Comparison of ENCODE assay signal across 17 cellular contexts in genomic region chr1:18682375-18682774, GRCh38. TPM values are rescaled to one million over a fixed set of nuclear protein-coding genes. Genes with fewer than 3 reads are reported as not detected.
DNase-seq lines count a peak whose midpoint lies in the region; ATAC-seq and TF ChIP-seq lines count a peak whose summit lies in the region.
"Had no signal": no experiment of that assay in that cellular context is flagged by ENCODE, and none has a peak within 500 bp of the region (broad histone marks: within the 10 kb centered on the region; RNA-seq: fewer than 3 reads in every experiment).

No MANE protein-coding gene starts in this region.

- H3K9ac ChIP-seq in HCT116 (ENCODE audit: low read length): no peak overlapping the region
- H3K9ac ChIP-seq in endodermal cell (ENCODE audit: extremely low read depth, low read length, poor library complexity, severe bottlenecking): no peak overlapping the region
- H3K9ac ChIP-seq in neuronal stem cell (ENCODE audit: low read depth, low read length, poor library complexity): no peak overlapping the region
- H3K9ac ChIP-seq: BLaER1, KMS-11 had no signal

- TF ChIP-seq POLR2A in HCT116 (IDR thresholded peaks at IDR 0.05; ENCODE audit: borderline replicate concordance, extremely low read depth, insufficient read depth, insufficient read length): no peak

- ATAC-seq in HCT116 (0 out of 2 replicates have a peak, but pooled peaks have one; percentile 29), GM18907 (IDR thresholded peaks at IDR 0.05; ENCODE audit: unreplicated experiment) (no peak)

- no peaks in the 10 kb centered on the region for H3K9me2 ChIP-seq in HCT116 (ENCODE audit: insufficient read depth)

- no peaks in the 10 kb centered on the region for H4K20me1 ChIP-seq in HCT116 (ENCODE audit: insufficient read depth)
- H4K20me1 ChIP-seq: BLaER1 had no signal

- H3K27ac ChIP-seq in HCT116 (ENCODE audit: low read depth, low read length) (no peak overlapping the region), endodermal cell (ENCODE audit: low read depth, low read length) (no peak overlapping the region), neuronal stem cell (replicated peaks; ENCODE audit: low read length) (no peak overlapping the region)
- H3K27ac ChIP-seq: 22Rv1, BLaER1, KMS-11 had no signal

- H3K27me3 ChIP-seq in HCT116 (ENCODE audit: insufficient read depth, low read length) (no peaks in the 10 kb centered on the region), endodermal cell (ENCODE audit: control insufficient read depth, insufficient read depth, low read length, poor library complexity, severe bottlenecking) (peaks cover 59% of the 10 kb centered on the region), neuronal stem cell (ENCODE audit: control insufficient read depth in 3 of 3, insufficient read depth in 3 of 3, low read depth in 1 of 3, low read length in 3 of 3) (peaks cover 0 to 6% (median 0%) of the 10 kb centered on the region in 3 experiments)
- H3K27me3 ChIP-seq: BLaER1 had no signal

- no peak overlapping the region for H4K8ac ChIP-seq in neuronal stem cell (ENCODE audit: low read depth, low read length)

- H3K4me2 ChIP-seq in HCT116 (ENCODE audit: low read length) (no peak overlapping the region), neuronal stem cell (ENCODE audit: insufficient read depth, low read length, poor library complexity, severe bottlenecking) (no peak overlapping the region)
- H3K4me2 ChIP-seq: BLaER1, KMS-11 had no signal

- peaks cover 3% of the 10 kb centered on the region for H3K4me1 Mint-ChIP-seq in endodermal cell
- H3K4me1 Mint-ChIP-seq: CD8-positive, alpha-beta memory T cell; IgD-negative memory B cell had no signal

- intact Hi-C loops in HCT116 (cut with micrococcal nuclease): no loop called here

- no peak for TF ChIP-seq RAD21 in HCT116 (IDR thresholded peaks at IDR 0.05; ENCODE audit: low read depth)

- no peak overlapping the region for H3K4ac ChIP-seq in neuronal stem cell (ENCODE audit: low read length)

- TF ChIP-seq CTCF in HCT116 (IDR thresholded peaks at IDR 0.05 in 2 of 3, conservative IDR thresholded peaks at IDR 0.05 in 1 of 3; ENCODE audit: borderline replicate concordance in 1 of 3, insufficient read depth in 1 of 3, low read depth in 2 of 3, low read length in 2 of 3) (no peak), endodermal cell (conservative IDR thresholded peaks at IDR 0.05) (peak; percentile 32)

- no peak overlapping the region for H3K23ac ChIP-seq in neuronal stem cell (ENCODE audit: low read depth, low read length, poor library complexity)

- no TSS peak for BruUV-seq in HCT116 (replicated peaks; lab: Mats Ljungman, UMichigan)

- no peak overlapping the region for H3K18ac ChIP-seq in neuronal stem cell (ENCODE audit: low read length)

- H2BK120ac ChIP-seq in neuronal stem cell (ENCODE audit: low read depth, low read length): no peak overlapping the region

- H2AFZ ChIP-seq in HCT116 (ENCODE audit: low read depth, low read length, poor library complexity, severe bottlenecking): no peak overlapping the region
- H2AFZ ChIP-seq in neuronal stem cell (ENCODE audit: low read length): no peak overlapping the region

- H2AK5ac ChIP-seq in neuronal stem cell (ENCODE audit: low read depth, low read length): peak overlapping the region; percentile 52

- H2BK12ac ChIP-seq in neuronal stem cell (ENCODE audit: low read length): no peak overlapping the region

- H3K79me2 ChIP-seq in HCT116 (ENCODE audit: insufficient read depth, low read length): no peaks in the 10 kb centered on the region

- WGBS in endodermal cell (ENCODE audit: insufficient coverage in 1 of 2, insufficient read length in 1 of 2), 2 experiments: 88% methylated on average over 3 of the region's 3 CpGs; no CpG with 5 or more reads in 1 of the 2 experiments
- WGBS in neuronal stem cell (ENCODE audit: extremely low coverage in 2 of 2, insufficient read length in 2 of 2, insufficient replicate concordance in 1 of 2), 2 donors: no CpG with 5 or more reads among the region's 3 CpGs

- H3K36me3 ChIP-seq in HCT116 (ENCODE audit: control insufficient read depth in 1 of 2, insufficient read depth in 2 of 2, low read length in 2 of 2): no peaks in the 10 kb centered on the region
- no peaks in the 10 kb centered on the region for H3K36me3 ChIP-seq in endodermal cell (ENCODE audit: control insufficient read depth, insufficient read depth, low read length)
- no peaks in the 10 kb centered on the region for H3K36me3 ChIP-seq in neuronal stem cell (replicated peaks in 1 of 2; ENCODE audit: control insufficient read depth in 2 of 2, insufficient read depth in 2 of 2, low read length in 2 of 2)
- H3K36me3 ChIP-seq: BLaER1 had no signal

- peak overlapping the region; percentile 98 for H2BK15ac ChIP-seq in neuronal stem cell (ENCODE audit: low read length)

- no peaks in the 10 kb centered on the region for H3K9me3 Mint-ChIP-seq in endodermal cell
- H3K9me3 Mint-ChIP-seq: CD8-positive, alpha-beta memory T cell had no signal

- H3K14ac ChIP-seq in neuronal stem cell (ENCODE audit: low read length): no peak overlapping the region

- H3K9me3 ChIP-seq in HCT116 (ENCODE audit: control insufficient read depth in 1 of 2, insufficient read depth in 1 of 2, low read depth in 1 of 2, low read length in 2 of 2) (no peaks in the 10 kb centered on the region), endodermal cell (ENCODE audit: control insufficient read depth, low read length) (no peaks in the 10 kb centered on the region), neuronal stem cell (replicated peaks in 1 of 2; ENCODE audit: control insufficient read depth in 2 of 2, insufficient read depth in 1 of 2, low read depth in 1 of 2, low read length in 2 of 2) (no peaks in the 10 kb centered on the region)
- H3K9me3 ChIP-seq: BLaER1, Caco-2 had no signal

- no peaks in the 10 kb centered on the region for H3K79me1 ChIP-seq in neuronal stem cell (ENCODE audit: low read depth, low read length)

- POLR2A ChIA-PET in HCT116 (lab: Charles Lee) (no interaction called here), HEK293T (lab: Yijun Ruan, JAX) (no interaction called here)

- H3K4me1 ChIP-seq in HCT116 (ENCODE audit: control insufficient read depth in 1 of 2, insufficient read depth in 2 of 2, low read length in 2 of 2): no peaks in the 10 kb centered on the region; a peak in 2 of 4 replicates
- H3K4me1 ChIP-seq in endodermal cell (ENCODE audit: control insufficient read depth, insufficient read depth, low read length): no peaks in the 10 kb centered on the region
- no peaks in the 10 kb centered on the region for H3K4me1 ChIP-seq in neuronal stem cell (ENCODE audit: control insufficient read depth in 2 of 2, insufficient read depth in 1 of 2, low read depth in 1 of 2, low read length in 2 of 2)
- H3K4me1 ChIP-seq: Caco-2 had no signal

- H3K4me3 Mint-ChIP-seq in endodermal cell: no peak overlapping the region
- H3K4me3 Mint-ChIP-seq: CD8-positive, alpha-beta memory T cell; IgD-negative memory B cell had no signal

- H4K91ac ChIP-seq in neuronal stem cell (ENCODE audit: low read depth, low read length, poor library complexity): no peak overlapping the region

- H3K27ac Mint-ChIP-seq in endodermal cell: no peak overlapping the region
- H3K27ac Mint-ChIP-seq: CD8-positive, alpha-beta memory T cell; IgD-negative memory B cell had no signal

- no peak overlapping the region for H3K4me3 ChIP-seq in HCT116 (replicated peaks in 1 of 2; ENCODE audit: low read depth in 1 of 2, low read length in 2 of 2)
- no peak overlapping the region for H3K4me3 ChIP-seq in endodermal cell (ENCODE audit: low read length)
- no peak overlapping the region for H3K4me3 ChIP-seq in neuronal stem cell (ENCODE audit: low read length in 2 of 2)
- H3K4me3 ChIP-seq: BLaER1 had no signal

- no peaks in the 10 kb centered on the region for H3K36me3 Mint-ChIP-seq in endodermal cell (ENCODE audit: low read depth)
- H3K36me3 Mint-ChIP-seq: CD8-positive, alpha-beta memory T cell; IgD-negative memory B cell had no signal

- H3K27me3 Mint-ChIP-seq in endodermal cell (ENCODE audit: insufficient read depth): peaks cover 82% of the 10 kb centered on the region

- CTCF ChIA-PET in HCT116 (lab: Charles Lee) (interaction anchor here (1.0 to 2.3 kb wide), 2 partner anchors 12 to 85 kb away, joined by 3 to 11 read pairs; no protein-coding TSS in a partner anchor), HEK293T (lab: Yijun Ruan, JAX) (interaction anchor here (0.8 to 2.1 kb wide), 2 partner anchors 79 to 85 kb away, joined by 3 to 8 read pairs; no protein-coding TSS in a partner anchor)

- RAD21 ChIA-PET in HCT116 (lab: Charles Lee; ENCODE audit: low non-redundant PET in 1 of 2, low total read pairs in 2 of 2, uncharacterized antibody in 2 of 2, unreplicated experiment in 2 of 2): no interaction called here

- DNase-seq in DMS 273 (lab: John Stamatoyannopoulos, UW; ENCODE audit: unreplicated experiment) (peak; percentile 19), DMS 273 treated with DMSO at 0.1 percent for 48 hours (lab: John Stamatoyannopoulos, UW) (no peak), HCT116 (ENCODE audit: low read depth, low spot score) (no peak), endodermal cell (no peak), neuronal stem cell (ENCODE audit: low spot score) (no peak), HEK293T (ENCODE audit: extremely low spot score) (no peak), NCI-H1436 treated with DMSO at 0.1 percent for 48 hours (lab: John Stamatoyannopoulos, UW) (no peak)
- DNase-seq: AML-193; Caco-2; CD8-positive, alpha-beta memory T cell had no signal

- no peak overlapping the region for H2BK5ac ChIP-seq in neuronal stem cell (ENCODE audit: low read length)

TF ChIP-seq in HCT116, 20 proteins besides CTCF, POLR2A, EP300 and RAD21 (continues in another document):
- no peak for TF ChIP-seq CBX3 (IDR thresholded peaks at IDR 0.05; ENCODE audit: low read depth)
- TF ChIP-seq CEBPB (IDR thresholded peaks at IDR 0.05; ENCODE audit: low read depth): no peak
- no peak for TF ChIP-seq EGR1 (IDR thresholded peaks at IDR 0.05; ENCODE audit: low read depth)
- TF ChIP-seq ZNF274 (IDR thresholded peaks at IDR 0.05; ENCODE audit: low read depth, low read length): no peak
- TF ChIP-seq SRF (IDR thresholded peaks at IDR 0.05; ENCODE audit: low read depth): no peak
- TF ChIP-seq EZH2 (IDR thresholded peaks at IDR 0.05): no peak
- TF ChIP-seq SIN3A (IDR thresholded peaks at IDR 0.05; ENCODE audit: low read depth): no peak

TF ChIP-seq in HEK293T, 16 proteins besides CTCF, POLR2A, EP300 and RAD21 (continues in another document):
- TF ChIP-seq L3MBTL2 (conservative IDR thresholded peaks at IDR 0.05) (no peak), TARDBP (IDR thresholded peaks at IDR 0.05) (no peak)

RNA-seq across cellular contexts. Expression of gene PAX7, which starts 51.7 kb away (rescaled TPM):
- total RNA-seq in HCT116 (2021; ENCODE audit: unreplicated experiment): not detected
- not detected in 2 replicates for polyA plus RNA-seq in HCT116 (2012)
- total RNA-seq in endodermal cell: 1 to 10 TPM; 2.2 to 2.4 TPM
- 13.1 TPM for polyA plus RNA-seq in endodermal cell (2013, experiment 1 of 2)
- 12.1 TPM for polyA plus RNA-seq in endodermal cell (2013, experiment 2 of 2)
- 0.03 TPM for polyA plus RNA-seq in neuronal stem cell (2013, experiment 1 of 2)
- polyA plus RNA-seq in neuronal stem cell (2013, experiment 2 of 2): 0.06 TPM
- total RNA-seq: CD8-positive, alpha-beta memory T cell; G401; HT-29 had no signal
- polyA plus RNA-seq: CD8-positive, alpha-beta memory T cell; IgD-negative memory B cell had no signal
